ENCODE assay signal across 1 cellular context in genomic region chr10:48493083-48493871, GRCh38.
TF ChIP-seq lines count a peak whose summit lies in the region.

No MANE protein-coding gene starts in this region.

TF ChIP-seq in K562, 482 proteins besides CTCF, POLR2A, EP300 and RAD21 (continued from another document):
- TF ChIP-seq CBX2 (IDR thresholded peaks at IDR 0.05; ENCODE audit: insufficient read depth, low read length, poor library complexity, severe bottlenecking) (no peak), ETS1 (conservative IDR thresholded peaks at IDR 0.05; ENCODE audit: control insufficient read depth, low read depth, low read length) (0 out of 2 replicates have a peak, but pooled peaks have one; percentile 39), NFIC (IDR thresholded peaks at IDR 0.05) (peak; percentile 76), PRPF4 (IDR thresholded peaks at IDR 0.05; ENCODE audit: insufficient read depth, low read depth, low read length, poor library complexity, severe bottlenecking) (no peak), ZNF512 (tag; IDR thresholded peaks at IDR 0.05) (no peak), ZNF592 (IDR thresholded peaks at IDR 0.05) (peak; percentile 45; the same call in 1 of the 2 replicates), C11orf30 (IDR thresholded peaks at IDR 0.05; ENCODE audit: low read depth) (no peak), HDGF (IDR thresholded peaks at IDR 0.05) (peak; percentile 63; the same call in 1 of the 2 replicates), TCF7L2 (IDR thresholded peaks at IDR 0.05; ENCODE audit: low read depth, low read length) (no peak), RAD51 (IDR thresholded peaks at IDR 0.05; ENCODE audit: borderline replicate concordance, low read depth) (no peak), SAP30 (IDR thresholded peaks at IDR 0.05; ENCODE audit: borderline replicate concordance, insufficient read depth, low read depth, low read length, poor library complexity, severe bottlenecking) (no peak)
TF ChIP-seq in K562: peak in this region for 6.
